Comparison of ENCODE assay signal across 8 cellular contexts in genomic region chr5:149561848-149562247, GRCh38. TPM values are rescaled to one million over a fixed set of nuclear protein-coding genes. Genes with fewer than 3 reads are reported as not detected.
DNase-seq lines count a peak whose midpoint lies in the region; ATAC-seq and TF ChIP-seq lines count a peak whose summit lies in the region.

No MANE protein-coding gene starts in this region.

- 33% methylated on average over 2 of the region's 2 CpGs for WGBS in prostate gland

- ATAC-seq in GM19351 (IDR thresholded peaks at IDR 0.05; ENCODE audit: unreplicated experiment) (no peak), HG03135 (IDR thresholded peaks at IDR 0.05; ENCODE audit: unreplicated experiment) (no peak), GM21526 (IDR thresholded peaks at IDR 0.05; ENCODE audit: low FRiP score, unreplicated experiment) (no peak)

- no peaks in the 10 kb centered on the region for H3K36me3 ChIP-seq in SJCRH30
- no peaks in the 10 kb centered on the region for H3K36me3 ChIP-seq in prostate gland

- no peak for TF ChIP-seq POLR2A in prostate gland (IDR thresholded peaks at IDR 0.05)

- H3K9me3 ChIP-seq in SJCRH30 (replicated peaks) (no peaks in the 10 kb centered on the region), prostate gland (no peaks in the 10 kb centered on the region)

- H3K27me3 ChIP-seq in SJCRH30, result no peaks in the 10 kb centered on the region
- H3K27me3 ChIP-seq in prostate gland (replicated peaks; ENCODE audit: insufficient read depth), result no peaks in the 10 kb centered on the region

- intact Hi-C loops in prostate gland (cut with DNase I), result loop anchor here (5.0 kb wide), 1 partner anchor 180 kb away; no protein-coding TSS in a partner anchor

- TF ChIP-seq CTCF in fibroblast of the aortic adventitia (IDR thresholded peaks at IDR 0.05; ENCODE audit: insufficient read depth, low read length) (no peak), prostate gland (IDR thresholded peaks at IDR 0.05) (no peak)

- DNase-seq in NCI-H510A treated with DMSO at 0.1 percent for 48 hours (lab: John Stamatoyannopoulos, UW), result peak; percentile 25
- no peak for DNase-seq in NCI-H510A (lab: John Stamatoyannopoulos, UW)
- peak; percentile 53 to 79 for DNase-seq in SJCRH30
- DNase-seq in fibroblast of the aortic adventitia (ENCODE audit: low read depth), result peak; percentile 97
- no peak for DNase-seq in prostate gland (ENCODE audit: low spot score)

- peak overlapping the region; percentile 60 for H3K27ac ChIP-seq in SJCRH30
- peak overlapping the region; percentile 68 to 71 for H3K27ac ChIP-seq in prostate gland

- H3K4me3 ChIP-seq in SJCRH30, result peak overlapping the region; percentile 39
- H3K4me3 ChIP-seq in fibroblast of the aortic adventitia (ENCODE audit: low read depth, low read length), result peak overlapping the region; percentile 50
- no peak overlapping the region for H3K4me3 ChIP-seq in prostate gland

- H3K4me1 ChIP-seq in SJCRH30 (peaks cover 17% of the 10 kb centered on the region), prostate gland (replicated peaks) (peaks cover 2% of the 10 kb centered on the region)

RNA-seq across cellular contexts. Expression of gene CSNK1A1, which starts 10.6 kb away (rescaled TPM):
- 204 and 205 TPM in 2 replicates for total RNA-seq in SJCRH30 (2014; rRNA removed; shearing (Covaris generic))
- total RNA-seq in fibroblast of the aortic adventitia (ENCODE audit: low replicate concordance) (187 and 394 TPM in 2 replicates), prostate gland (100 to 1,000 TPM; 219 to 269 TPM)

RNA-seq across cellular contexts. Expression of gene ARHGEF37, which starts 19.4 kb away (rescaled TPM):
- total RNA-seq in SJCRH30 (2014; rRNA removed; shearing (Covaris generic)), result 0.05 and 0.38 TPM in 2 replicates
- total RNA-seq in fibroblast of the aortic adventitia (ENCODE audit: low replicate concordance) (2.6 and 2.7 TPM in 2 replicates), prostate gland (10 to 100 TPM; 50.4 to 61.1 TPM)

Comparison
In these comparisons a context has a peak if more than half of its experiments do, and no peak if none do; other contexts are left out.
1. DNase-seq: peak in NCI-H510A treated with DMSO at 0.1 percent for 48 hours (single experiment), SJCRH30 (2 of 2) and fibroblast of the aortic adventitia (single experiment); none in NCI-H510A (single experiment) and prostate gland (single experiment).
2. H3K4me3 ChIP-seq: peak in SJCRH30 (single experiment) and fibroblast of the aortic adventitia (single experiment); none in prostate gland (0 of 2).
3. RNA of gene ARHGEF37, which starts 19.4 kb away (total RNA-seq): 50.4 to 61.1 TPM in prostate gland; 2.6 to 2.7 TPM in fibroblast of the aortic adventitia and 0.05 to 0.38 TPM in SJCRH30; every median in the first group is over 10 times any median in the second.